In genomic region chr12:125677829-125678228, GRCh38 we compare ENCODE assay signal across 2 cellular contexts.
TF ChIP-seq lines count a peak whose summit lies in the region.

No MANE protein-coding gene starts in this region.

TF ChIP-seq in HEK293, 187 proteins besides CTCF, POLR2A, EP300 and RAD21 (continued from another document and continues in another):
- TF ChIP-seq PRDM4 (tag by site-specific recombination; IDR thresholded peaks at IDR 0.05) (no peak), ZNF596 (tag by site-specific recombination; IDR thresholded peaks at IDR 0.05) (no peak), ZNF37A (tag by site-specific recombination; IDR thresholded peaks at IDR 0.05) (no peak), KLF10 (tag by site-specific recombination; IDR thresholded peaks at IDR 0.05) (no peak), ZNF266 (tag by site-specific recombination; IDR thresholded peaks at IDR 0.05; ENCODE audit: low read depth) (no peak), ZNF610 (tag by site-specific recombination; IDR thresholded peaks at IDR 0.05; ENCODE audit: borderline replicate concordance) (no peak), ZNF529 (tag by site-specific recombination; IDR thresholded peaks at IDR 0.05; ENCODE audit: insufficient replicate concordance) (no peak), ZNF23 (tag by site-specific recombination; IDR thresholded peaks at IDR 0.05; ENCODE audit: borderline replicate concordance) (0 out of 2 replicates have a peak, but pooled peaks have one; percentile 49), ZNF148 (tag by site-specific recombination; IDR thresholded peaks at IDR 0.05; ENCODE audit: borderline replicate concordance) (peak; percentile 98), ZBTB21 (tag by site-specific recombination; IDR thresholded peaks at IDR 0.05) (peak; percentile 90), ZNF174 (tag by site-specific recombination; IDR thresholded peaks at IDR 0.05) (no peak), ZNF521 (tag by site-specific recombination; IDR thresholded peaks at IDR 0.05) (peak; percentile 65; the same call in 1 of the 2 replicates), ZNF302 (tag by site-specific recombination; IDR thresholded peaks at IDR 0.05; ENCODE audit: low read depth) (no peak), ZNF707 (tag by site-specific recombination; IDR thresholded peaks at IDR 0.05) (peak; percentile 19; the same call in 1 of the 2 replicates), ZNF747 (tag by site-specific recombination; IDR thresholded peaks at IDR 0.05) (peak; percentile 97; the same call in 1 of the 2 replicates), ZNF433 (tag by site-specific recombination; IDR thresholded peaks at IDR 0.05; ENCODE audit: low read depth) (no peak), ATF2 (tag by site-specific recombination; IDR thresholded peaks at IDR 0.05; ENCODE audit: low read depth) (peak; percentile 95), ZNF777 (tag by site-specific recombination; IDR thresholded peaks at IDR 0.05; ENCODE audit: borderline replicate concordance) (no peak), ZNF785 (tag by site-specific recombination; IDR thresholded peaks at IDR 0.05) (no peak), ZNF549 (tag by site-specific recombination; IDR thresholded peaks at IDR 0.05) (no peak), ZNF366 (tag by site-specific recombination; conservative IDR thresholded peaks at IDR 0.05) (peak; percentile 29; the same call in 1 of the 2 replicates)
- TF ChIP-seq, protein P1, sequence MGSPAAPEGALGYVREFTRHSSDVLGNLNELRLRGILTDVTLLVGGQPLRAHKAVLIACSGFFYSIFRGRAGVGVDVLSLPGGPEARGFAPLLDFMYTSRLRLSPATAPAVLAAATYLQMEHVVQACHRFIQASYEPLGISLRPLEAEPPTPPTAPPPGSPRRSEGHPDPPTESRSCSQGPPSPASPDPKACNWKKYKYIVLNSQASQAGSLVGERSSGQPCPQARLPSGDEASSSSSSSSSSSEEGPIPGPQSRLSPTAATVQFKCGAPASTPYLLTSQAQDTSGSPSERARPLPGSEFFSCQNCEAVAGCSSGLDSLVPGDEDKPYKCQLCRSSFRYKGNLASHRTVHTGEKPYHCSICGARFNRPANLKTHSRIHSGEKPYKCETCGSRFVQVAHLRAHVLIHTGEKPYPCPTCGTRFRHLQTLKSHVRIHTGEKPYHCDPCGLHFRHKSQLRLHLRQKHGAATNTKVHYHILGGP (tag by site-specific recombination; IDR thresholded peaks at IDR 0.05): 0 out of 2 replicates have a peak, but pooled peaks have one; percentile 10
- TF ChIP-seq, protein P2, sequence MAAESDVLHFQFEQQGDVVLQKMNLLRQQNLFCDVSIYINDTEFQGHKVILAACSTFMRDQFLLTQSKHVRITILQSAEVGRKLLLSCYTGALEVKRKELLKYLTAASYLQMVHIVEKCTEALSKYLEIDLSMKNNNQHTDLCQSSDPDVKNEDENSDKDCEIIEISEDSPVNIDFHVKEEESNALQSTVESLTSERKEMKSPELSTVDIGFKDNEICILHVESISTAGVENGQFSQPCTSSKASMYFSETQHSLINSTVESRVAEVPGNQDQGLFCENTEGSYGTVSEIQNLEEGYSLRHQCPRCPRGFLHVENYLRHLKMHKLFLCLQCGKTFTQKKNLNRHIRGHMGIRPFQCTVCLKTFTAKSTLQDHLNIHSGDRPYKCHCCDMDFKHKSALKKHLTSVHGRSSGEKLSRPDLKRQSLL (tag by site-specific recombination; IDR thresholded peaks at IDR 0.05): no peak

TF ChIP-seq in GM12878, 131 proteins besides CTCF, POLR2A, EP300 and RAD21 (continued from another document):
- TF ChIP-seq, protein P3, sequence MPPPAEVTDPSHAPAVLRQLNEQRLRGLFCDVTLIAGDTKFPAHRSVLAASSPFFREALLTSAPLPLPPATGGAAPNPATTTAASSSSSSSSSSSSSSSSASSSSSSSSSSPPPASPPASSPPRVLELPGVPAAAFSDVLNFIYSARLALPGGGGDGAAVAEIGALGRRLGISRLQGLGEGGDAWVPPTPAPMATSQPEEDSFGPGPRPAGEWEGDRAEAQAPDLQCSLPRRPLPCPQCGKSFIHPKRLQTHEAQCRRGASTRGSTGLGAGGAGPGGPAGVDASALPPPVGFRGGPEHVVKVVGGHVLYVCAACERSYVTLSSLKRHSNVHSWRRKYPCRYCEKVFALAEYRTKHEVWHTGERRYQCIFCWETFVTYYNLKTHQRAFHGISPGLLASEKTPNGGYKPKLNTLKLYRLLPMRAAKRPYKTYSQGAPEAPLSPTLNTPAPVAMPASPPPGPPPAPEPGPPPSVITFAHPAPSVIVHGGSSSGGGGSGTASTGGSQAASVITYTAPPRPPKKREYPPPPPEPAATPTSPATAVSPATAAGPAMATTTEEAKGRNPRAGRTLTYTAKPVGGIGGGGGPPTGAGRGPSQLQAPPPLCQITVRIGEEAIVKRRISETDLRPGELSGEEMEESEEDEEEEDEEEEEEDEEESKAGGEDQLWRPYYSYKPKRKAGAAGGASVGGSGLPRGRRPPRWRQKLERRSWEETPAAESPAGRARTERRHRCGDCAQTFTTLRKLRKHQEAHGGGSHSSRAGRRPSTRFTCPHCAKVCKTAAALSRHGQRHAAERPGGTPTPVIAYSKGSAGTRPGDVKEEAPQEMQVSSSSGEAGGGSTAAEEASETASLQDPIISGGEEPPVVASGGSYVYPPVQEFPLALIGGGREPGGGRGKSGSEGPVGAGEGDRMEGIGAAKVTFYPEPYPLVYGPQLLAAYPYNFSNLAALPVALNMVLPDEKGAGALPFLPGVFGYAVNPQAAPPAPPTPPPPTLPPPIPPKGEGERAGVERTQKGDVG (CRISPR knock-in tag; IDR thresholded peaks at IDR 0.05): no peak
- TF ChIP-seq NRF1 (conservative IDR thresholded peaks at IDR 0.05; ENCODE audit: low read depth, low read length) (no peak), ZZZ3 (IDR thresholded peaks at IDR 0.05; ENCODE audit: control insufficient read depth, insufficient read length, low read depth) (no peak)
